In the genomic region with DNA sequence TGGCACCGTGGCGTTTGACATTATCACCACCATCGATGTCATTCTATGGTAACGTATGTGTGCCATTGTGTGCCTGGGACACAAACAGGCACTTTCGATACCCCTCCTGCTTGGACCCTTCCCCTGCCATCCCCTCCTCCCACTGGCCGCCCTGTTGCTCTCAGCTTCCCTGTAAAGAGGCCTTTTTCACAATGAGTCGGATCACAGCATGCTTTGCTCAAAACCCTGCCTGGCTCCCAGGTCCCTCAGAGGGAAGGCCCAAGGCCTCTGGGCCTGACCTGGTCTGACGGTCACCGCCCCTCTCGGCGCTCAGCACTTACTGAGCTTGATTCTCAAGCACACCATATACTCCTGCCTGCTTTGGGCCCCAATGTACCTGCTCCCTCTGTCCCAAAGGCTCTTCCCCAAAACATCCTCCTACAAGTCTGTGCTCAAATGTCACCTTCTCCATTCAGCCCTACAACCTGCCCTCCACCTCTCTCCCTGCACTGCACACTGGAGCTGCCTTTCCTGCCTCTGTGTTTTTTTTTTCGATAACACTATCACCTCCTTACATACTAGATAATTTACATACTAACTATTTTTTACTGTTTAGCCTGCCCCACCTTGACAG, we compare ENCODE assay signal across 22 cellular contexts.
"Had no signal": no experiment of that assay in that cellular context is flagged by ENCODE, and none has a peak within 500 bp of the region (broad histone marks: within the 10 kb centered on the region; RNA-seq: fewer than 3 reads in every experiment).

No MANE protein-coding gene starts in this region.

- H3K36me3 Mint-ChIP-seq: mesothelial cell of epicardium had no signal

- ATAC-seq: activated CD8-positive, alpha-beta T cell treated with anti-CD3 and anti-CD28 coated beads, Interleukin-2, amount 10 ng/mL, durations not matched to agents 7 days and 5 days; activated T-cell treated with anti-CD3 and anti-CD28 coated beads, Interleukin-2, amount 50 U/mL, for 4 hours; stimulated activated naive CD8-positive, alpha-beta T cell treated with anti-CD3 and anti-CD28 coated beads, Interleukin-15, amount 100 ng/mL, for 72 hours had no signal

- H3K27me3 ChIP-seq: breast epithelium, suprapubic skin, transverse colon had no signal

- H3K27ac ChIP-seq: breast epithelium, coronary artery, suprapubic skin, transverse colon had no signal

- H3K9me3 Mint-ChIP-seq: activated T-cell treated with anti-CD3 and anti-CD28 coated beads, Interleukin-2, amount 50 U/mL, for 4 hours; mesothelial cell of epicardium; nephron progenitor cell; stimulated activated naive CD8-positive, alpha-beta T cell treated with anti-CD3 and anti-CD28 coated beads, Interleukin-15, amount 100 ng/mL, for 72 hours; T-helper 2 cell treated with Interferon-gamma antibody and Interleukin-4, amounts not matched to agents 5 μg/mL and 100 μg/mL, for 36 hours had no signal

- DNase-seq: activated CD4-positive, alpha-beta T cell treated with anti-CD3 and anti-CD28 coated beads for 48 hours; activated CD4-positive, CD25-positive, alpha-beta regulatory T cell; activated CD8-positive, alpha-beta T cell treated with anti-CD3 and anti-CD28 coated beads, Interleukin-2, amount 10 ng/mL, durations not matched to agents 7 days and 5 days; activated effector memory CD4-positive, alpha-beta T cell treated with Interleukin-2 at 50 U/mL for 16 hours; activated naive CD4-positive, alpha-beta T cell treated with anti-CD3 and anti-CD28 coated beads, Interleukin-2, amount 50 U/mL, for 16 hours; activated T-cell treated with anti-CD3 and anti-CD28 coated beads, Interleukin-2, amount 50 U/mL, for 4 hours; aorta; erythroblast; foreskin melanocyte; hypothalamus; nephron progenitor cell; stimulated activated CD4-positive, alpha-beta T cell treated with anti-CD3 and anti-CD28 coated beads, Interleukin-12 subunit alpha, Interleukin-12 subunit beta, amount 100 ng/mL, for 4 hours; stimulated activated CD4-positive, alpha-beta T cell treated with anti-CD3 and anti-CD28 coated beads, Interleukin-1b, Interleukin-23, amount 100 ng/mL, for 48 hours; stimulated activated naive CD8-positive, alpha-beta T cell treated with anti-CD3 and anti-CD28 coated beads, Interleukin-15, amount 100 ng/mL, for 72 hours; transverse colon had no signal

- H3K27me3 Mint-ChIP-seq: progenitor cell of endocrine pancreas had no signal

- H3K9me3 ChIP-seq: breast epithelium, suprapubic skin, transverse colon had no signal

- H3K36me3 ChIP-seq: breast epithelium, suprapubic skin, transverse colon had no signal

- H3K27ac Mint-ChIP-seq: activated CD8-positive, alpha-beta T cell treated with anti-CD3 and anti-CD28 coated beads, Interleukin-2, amount 10 ng/mL, durations not matched to agents 7 days and 5 days; mesothelial cell of epicardium; progenitor cell of endocrine pancreas; T-helper 2 cell treated with Interferon-gamma antibody and Interleukin-4, amounts not matched to agents 5 μg/mL and 100 μg/mL, for 36 hours had no signal

- H3K4me3 ChIP-seq: breast epithelium, coronary artery, lung, suprapubic skin, transverse colon had no signal

- H3K4me1 ChIP-seq: breast epithelium had no signal

- H3K4me3 Mint-ChIP-seq: activated CD8-positive, alpha-beta T cell treated with anti-CD3 and anti-CD28 coated beads, Interleukin-2, amount 10 ng/mL, durations not matched to agents 7 days and 5 days; activated T-cell treated with anti-CD3 and anti-CD28 coated beads, Interleukin-2, amount 50 U/mL, for 4 hours; mesothelial cell of epicardium; nephron progenitor cell; stimulated activated naive CD8-positive, alpha-beta T cell treated with anti-CD3 and anti-CD28 coated beads, Interleukin-15, amount 100 ng/mL, for 72 hours; T-helper 2 cell treated with Interferon-gamma antibody and Interleukin-4, amounts not matched to agents 5 μg/mL and 100 μg/mL, for 36 hours had no signal
